19 cellular contexts compared by ENCODE assay signal in the genomic region with DNA sequence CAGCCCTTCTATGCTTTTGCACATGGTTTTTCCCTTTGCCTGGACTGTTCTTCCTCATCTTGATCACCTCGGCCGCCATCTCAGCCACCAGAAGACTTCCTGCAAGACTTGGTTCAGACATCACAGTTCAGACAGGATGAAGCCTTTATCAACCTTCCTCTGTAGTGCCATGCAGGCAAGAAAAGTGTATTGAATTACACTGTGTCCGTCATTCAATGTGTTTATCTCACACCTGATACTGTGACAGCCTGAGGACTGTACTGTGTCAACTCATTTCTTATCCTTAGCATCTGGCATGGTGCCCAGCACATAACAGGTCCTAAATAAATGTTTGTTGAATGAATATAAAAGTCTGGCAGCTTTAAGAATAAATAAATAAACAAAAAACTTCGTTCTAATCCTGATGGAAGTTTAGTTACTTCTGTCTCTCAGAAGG.
A peak's percentile ranks its signal among the peaks of the same experiment; 100 is the strongest.
DNase-seq lines count a peak whose midpoint lies in the region; FAIRE-seq and TF ChIP-seq lines count a peak whose summit lies in the region.
"Had no signal": no experiment of that assay in that cellular context is flagged by ENCODE, and none has a peak within 500 bp of the region (broad histone marks: within the 10 kb centered on the region; RNA-seq: fewer than 3 reads in every experiment).

No MANE protein-coding gene starts in this region.

- TF ChIP-seq POLR2A in erythroblast (IDR thresholded peaks at IDR 0.05; ENCODE audit: low read length) = no peak

- H3K4me3 ChIP-seq in HEK293 (ENCODE audit: low read depth, low read length) = no peak overlapping the region
- H3K4me3 ChIP-seq: MG63, Peyer's patch had no signal

- no peaks in the 10 kb centered on the region for H3K9me3 ChIP-seq in HEK293 (ENCODE audit: control insufficient read depth, insufficient read depth, low read depth, low read length)
- H3K9me3 ChIP-seq: MG63, Peyer's patch had no signal

- CTCF ChIA-PET in HEK293 (lab: Yijun Ruan, JAX) = no interaction called here

- DNase-seq in CMK (ENCODE audit: low read depth) (peak; percentile 31), NCI-H748 (lab: John Stamatoyannopoulos, UW; ENCODE audit: unreplicated experiment) (peak; percentile 64), erythroblast (lab: John Stamatoyannopoulos, UW) (peak; percentile 79 to 90), mesothelial cell of epicardium (ENCODE audit: low spot score in 2 of 2, unreplicated experiment in 2 of 2) (no peak), HTR-8/SVneo (ENCODE audit: insufficient read length, low spot score) (no peak)
- no peak for DNase-seq in T-helper 2 cell treated with Interferon-gamma antibody and Interleukin-4, amounts not matched to agents 5 μg/mL and 100 μg/mL, for 36 hours (ENCODE audit: low spot score)
- DNase-seq: AML-193; CD4-positive, CD25-positive, alpha-beta regulatory T cell; GOT3; HFFc6; MG63; NCI-H1092 treated with DMSO at 0.1 percent for 48 hours; NCI-H1694; NCI-H526 treated with DMSO at 0.1 percent for 48 hours; Peyer's patch; SHP77 had no signal

- H3K4me3 Mint-ChIP-seq in T-helper 2 cell treated with Interferon-gamma antibody and Interleukin-4, amounts not matched to agents 5 μg/mL and 100 μg/mL, for 36 hours = no peak overlapping the region
- H3K4me3 Mint-ChIP-seq in mesothelial cell of epicardium = no peak overlapping the region
- H3K4me3 Mint-ChIP-seq: CD4-positive, CD25-positive, alpha-beta regulatory T cell; HFFc6 had no signal

- peaks cover 4% of the 10 kb centered on the region for H3K9me3 Mint-ChIP-seq in T-helper 2 cell treated with Interferon-gamma antibody and Interleukin-4, amounts not matched to agents 5 μg/mL and 100 μg/mL, for 36 hours
- H3K9me3 Mint-ChIP-seq in mesothelial cell of epicardium = peaks cover 5% of the 10 kb centered on the region

- H3K36me3 ChIP-seq in HEK293 (ENCODE audit: control insufficient read depth in 2 of 2, insufficient read depth in 1 of 2, low read length in 2 of 2) = no peaks in the 10 kb centered on the region
- H3K36me3 ChIP-seq: MG63, Peyer's patch had no signal

- POLR2A ChIA-PET in HEK293 (lab: Yijun Ruan, JAX) = no interaction called here

- no peak for FAIRE-seq in HTR-8/SVneo (lab: Jason Lieb, UNC)

- no peak overlapping the region for H3K27ac ChIP-seq in HEK293 (ENCODE audit: extremely low read depth, low read depth, low read length)
- H3K27ac ChIP-seq: HL-60, KMS-11, Peyer's patch had no signal

- no peak for TF ChIP-seq CTCF in HEK293 (tag by site-specific recombination; IDR thresholded peaks at IDR 0.05)
- TF ChIP-seq CTCF in mesothelial cell of epicardium (IDR thresholded peaks at IDR 0.05; ENCODE audit: unreplicated experiment) = no peak

- H3K27ac Mint-ChIP-seq in T-helper 2 cell treated with Interferon-gamma antibody and Interleukin-4, amounts not matched to agents 5 μg/mL and 100 μg/mL, for 36 hours = no peak overlapping the region
- H3K27ac Mint-ChIP-seq in mesothelial cell of epicardium = no peak overlapping the region
- H3K27ac Mint-ChIP-seq: CD4-positive, CD25-positive, alpha-beta regulatory T cell; HFFc6 had no signal

- no peaks in the 10 kb centered on the region for H3K4me1 Mint-ChIP-seq in T-helper 2 cell treated with Interferon-gamma antibody and Interleukin-4, amounts not matched to agents 5 μg/mL and 100 μg/mL, for 36 hours (ENCODE audit: low read depth)
- H3K4me1 Mint-ChIP-seq in mesothelial cell of epicardium = peaks cover 51% of the 10 kb centered on the region
- H3K4me1 Mint-ChIP-seq: CD4-positive, CD25-positive, alpha-beta regulatory T cell had no signal

- peaks cover 19% of the 10 kb centered on the region for H3K27me3 Mint-ChIP-seq in T-helper 2 cell treated with Interferon-gamma antibody and Interleukin-4, amounts not matched to agents 5 μg/mL and 100 μg/mL, for 36 hours (ENCODE audit: low read depth)
- no peaks in the 10 kb centered on the region for H3K27me3 Mint-ChIP-seq in mesothelial cell of epicardium (ENCODE audit: low read depth)

- H3K4me1 ChIP-seq in HEK293 (ENCODE audit: control insufficient read depth, insufficient read depth, low read length) = 0 out of 2 replicates have a peak, but pooled peaks cover 2% of the 10 kb centered on the region

- H3K36me3 Mint-ChIP-seq in T-helper 2 cell treated with Interferon-gamma antibody and Interleukin-4, amounts not matched to agents 5 μg/mL and 100 μg/mL, for 36 hours (ENCODE audit: low read depth) = peaks cover 4% of the 10 kb centered on the region
- H3K36me3 Mint-ChIP-seq in mesothelial cell of epicardium = no peaks in the 10 kb centered on the region
- H3K36me3 Mint-ChIP-seq: CD4-positive, CD25-positive, alpha-beta regulatory T cell had no signal

TF ChIP-seq in HEK293, 187 proteins besides CTCF, POLR2A, EP300 and RAD21:
- TF ChIP-seq ZNF670 (tag by site-specific recombination; IDR thresholded peaks at IDR 0.05; ENCODE audit: low read depth) (no peak), ZNF350 (tag by site-specific recombination; IDR thresholded peaks at IDR 0.05) (peak; percentile 52; the same call in 1 of the 2 replicates), ZNF549 (tag by site-specific recombination; IDR thresholded peaks at IDR 0.05) (peak; percentile 35; the same call in 1 of the 2 replicates), ZNF518A (tag by site-specific recombination; conservative IDR thresholded peaks at IDR 0.05; ENCODE audit: low read depth) (no peak), KLF17 (tag by site-specific recombination; IDR thresholded peaks at IDR 0.05) (no peak)
TF ChIP-seq in HEK293: peak in this region for 2.

Comparison
In these comparisons a context has a peak if more than half of its experiments do, and no peak if none do; other contexts are left out.
1. DNase-seq: peak in CMK (single experiment), NCI-H748 (single experiment) and erythroblast (2 of 2); none in T-helper 2 cell treated with Interferon-gamma antibody and Interleukin-4, amounts not matched to agents 5 μg/mL and 100 μg/mL, for 36 hours (single experiment), mesothelial cell of epicardium (0 of 2) and HTR-8/SVneo (single experiment).